8 cellular contexts compared by ENCODE assay signal in the genomic region with DNA sequence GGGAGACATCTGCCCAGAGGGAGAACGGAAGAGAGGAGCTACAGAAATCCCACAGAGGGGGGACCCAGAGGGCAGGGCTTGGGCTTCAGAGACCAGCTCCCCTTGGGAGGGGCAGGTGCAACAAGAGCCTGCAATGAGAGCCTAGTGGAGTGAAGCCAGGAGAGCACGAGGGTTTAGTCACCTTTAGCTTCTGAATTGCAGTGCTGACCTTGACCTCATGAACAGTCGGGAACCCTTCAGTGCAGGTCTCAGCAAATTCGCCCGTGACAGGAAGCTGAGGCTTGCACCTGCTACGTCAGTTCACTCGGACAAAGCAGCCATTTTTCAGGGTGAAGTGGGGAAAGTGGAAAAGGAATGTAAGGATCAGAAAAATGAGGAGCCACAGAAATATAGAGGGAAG.
"Had no signal": no experiment of that assay in that cellular context is flagged by ENCODE, and none has a peak within 500 bp of the region (broad histone marks: within the 10 kb centered on the region; RNA-seq: fewer than 3 reads in every experiment).

No MANE protein-coding gene starts in this region.

- DNase-seq: GM23248, GOT3, H7, HFFc6 had no signal

- H3K4me3 ChIP-seq: GM23248, HAP-1 had no signal

- H3K4me1 ChIP-seq: HAP-1 had no signal

- H3K4me1 Mint-ChIP-seq: IgD-negative memory B cell had no signal

- H2AFZ ChIP-seq: GM23248 had no signal

- H3K36me3 ChIP-seq: HAP-1 had no signal

- H3K9me3 ChIP-seq: HAP-1 had no signal

- H3K4me3 Mint-ChIP-seq: HFFc6, IgD-negative memory B cell had no signal

- H3K9ac ChIP-seq: GM23248 had no signal

- H3K27ac Mint-ChIP-seq: HFFc6, IgD-negative memory B cell had no signal

- H3K27me3 Mint-ChIP-seq: IgD-negative memory B cell had no signal

- H3K27ac ChIP-seq: GM23248, HL-60 had no signal

- ATAC-seq: HCT116 had no signal
